Comparison of ENCODE assay signal across 9 cellular contexts in the genomic region with DNA sequence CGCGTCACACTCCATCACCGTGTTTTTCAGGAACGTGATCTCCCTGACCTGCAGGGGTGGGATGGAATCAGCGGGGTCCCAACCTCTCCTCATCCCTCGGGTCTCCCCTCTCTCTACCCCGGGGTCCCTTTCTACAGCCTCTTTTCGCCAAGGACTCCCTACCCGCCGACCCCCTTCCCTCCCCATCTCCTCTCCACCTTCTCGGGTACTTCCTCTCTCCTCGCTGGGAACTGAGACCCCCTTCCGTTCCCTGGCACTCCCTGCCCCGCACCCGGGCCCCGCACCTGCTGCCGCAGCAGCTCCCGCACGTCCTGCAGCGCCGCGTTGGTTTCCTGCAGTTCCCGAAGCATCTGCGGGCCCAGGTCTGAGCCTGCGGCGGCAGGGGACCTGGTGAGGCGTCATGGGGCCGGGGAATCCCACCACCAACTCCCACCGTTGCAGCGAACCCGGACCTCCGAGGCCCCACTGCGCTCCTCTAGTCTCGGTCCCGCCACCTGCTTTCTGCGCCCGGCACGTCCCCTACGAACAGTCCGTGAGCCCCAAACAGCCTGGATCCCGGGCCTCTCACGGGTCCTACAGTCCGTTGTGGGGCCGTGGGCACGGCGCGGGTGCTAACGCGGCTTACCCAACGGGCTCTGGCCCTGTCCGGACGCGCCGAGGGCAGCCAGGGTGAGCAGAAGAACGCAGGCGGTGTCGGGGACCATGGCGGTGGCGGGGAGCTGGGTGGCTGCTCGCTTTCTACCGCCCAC. TPM values are rescaled to one million over a fixed set of nuclear protein-coding genes. Genes with fewer than 3 reads are reported as not detected.
DNase-seq lines count a peak whose midpoint lies in the region; ATAC-seq and TF ChIP-seq lines count a peak whose summit lies in the region.
"Had no signal": no experiment of that assay in that cellular context is flagged by ENCODE, and none has a peak within 500 bp of the region (broad histone marks: within the 10 kb centered on the region; RNA-seq: fewer than 3 reads in every experiment).

Gene COMP (minus strand): TSS at position 740 of the 749 bp plus-strand sequence. CDS start 36 bp downstream, at position 704.

- no peak within 1 kb of the TSS for H4K8ac ChIP-seq in IMR-90 (ENCODE audit: low read depth in 2 of 2, low read length in 2 of 2)

- TF ChIP-seq POLR2A in IMR-90 (IDR thresholded peaks at IDR 0.05; ENCODE audit: low read depth, low read length): no peak
- no peak for TF ChIP-seq POLR2A in esophagus muscularis mucosa (IDR thresholded peaks at IDR 0.05; ENCODE audit: low read depth)

- H3K56ac ChIP-seq in IMR-90 (ENCODE audit: extremely low read depth, insufficient read depth, low read length): no peak within 1 kb of the TSS

- peaks cover 14% of the 10 kb centered on the region for H3K4me1 Mint-ChIP-seq in osteocyte (ENCODE audit: unreplicated experiment)

- H3K79me1 ChIP-seq in IMR-90 (ENCODE audit: low read depth in 1 of 2, low read length in 2 of 2): no peaks in the 10 kb centered on the region

- H3K27me3 ChIP-seq in BJ (ENCODE audit: control insufficient read depth, insufficient read depth, low read length): peaks cover 36% of the 10 kb centered on the region
- H3K27me3 ChIP-seq in IMR-90 (ENCODE audit: control insufficient read depth, insufficient read depth, low read length): peaks cover 74% of the 10 kb centered on the region
- peaks cover 12 to 98% (median 61%) of the 10 kb centered on the region in 4 donors for H3K27me3 ChIP-seq in esophagus muscularis mucosa

- POLR2A ChIA-PET in BJ (lab: Charles Lee) (no interaction called here), IMR-90 (lab: Charles Lee; ENCODE audit: unreplicated experiment) (no interaction called here)

- no peak for TF ChIP-seq RAD21 in IMR-90 (IDR thresholded peaks at IDR 0.05; ENCODE audit: low read length)

- no peak within 1 kb of the TSS for H3K27ac ChIP-seq in IMR-90 (ENCODE audit: insufficient read depth, low read length)
- H3K27ac ChIP-seq in esophagus muscularis mucosa (replicated peaks in 1 of 4): no peak within 1 kb of the TSS

- in situ Hi-C loops in IMR-90 (cut with MboI; ENCODE audit: low sequenced_read_pairs): no loop called here

- H3K23ac ChIP-seq in IMR-90 (ENCODE audit: low read depth, low read length): no peak within 1 kb of the TSS

- H2AK5ac ChIP-seq in IMR-90 (ENCODE audit: low read depth, low read length): no peak within 1 kb of the TSS

- no peak for ATAC-seq in IMR-90 (ENCODE audit: low read depth)
- no peak for ATAC-seq in GM21381 (IDR thresholded peaks at IDR 0.05; ENCODE audit: unreplicated experiment)
- no peak for ATAC-seq in HG02840 (IDR thresholded peaks at IDR 0.05; ENCODE audit: low FRiP score, unreplicated experiment)
- ATAC-seq: mucosa of descending colon had no signal

- no peak within 1 kb of the TSS for H3K4ac ChIP-seq in IMR-90 (ENCODE audit: low read depth, low read length)

- H3K4me3 ChIP-seq in BJ (ENCODE audit: low read depth, low read length): peak within 1 kb of the TSS; percentile 23; the same call in 1 of the 2 replicates
- peak within 1 kb of the TSS; percentile 19; the same call in 1 of the 2 replicates for H3K4me3 ChIP-seq in IMR-90 (ENCODE audit: insufficient read depth, low read depth, low read length)
- H3K4me3 ChIP-seq in esophagus muscularis mucosa: peak within 1 kb of the TSS; percentile 33 to 51 (median 45)
- H3K4me3 ChIP-seq: mucosa of descending colon had no signal

- dilution Hi-C loops in IMR-90 (cut with HindIII; ENCODE audit: low sequenced_read_pairs, unreplicated experiment): no loop called here

- peak within 1 kb of the TSS; percentile 68 for H2AFZ ChIP-seq in IMR-90 (replicated peaks; ENCODE audit: low read length, poor library complexity)

- peak within 1 kb of the TSS; percentile 67 for H3K4me2 ChIP-seq in IMR-90 (ENCODE audit: low read depth, low read length)

- no peak within 1 kb of the TSS for H3K18ac ChIP-seq in IMR-90 (ENCODE audit: low read depth, low read length)

- H3K4me1 ChIP-seq in IMR-90 (ENCODE audit: control insufficient read depth, insufficient read depth, low read length) (peaks cover 2% of the 10 kb centered on the region; the same call in 1 of the 2 replicates), esophagus muscularis mucosa (peaks cover 38 to 54% (median 53%) of the 10 kb centered on the region in 4 donors)

- peak within 1 kb of the TSS; percentile 8 for H2AK9ac ChIP-seq in IMR-90 (replicated peaks; ENCODE audit: low read depth, low read length, poor library complexity)

- H3K36me3 ChIP-seq in BJ (ENCODE audit: control insufficient read depth, insufficient read depth, low read length): no peaks in the 10 kb centered on the region
- no peaks in the 10 kb centered on the region for H3K36me3 ChIP-seq in IMR-90 (ENCODE audit: control insufficient read depth, insufficient read depth, low read length)
- H3K36me3 ChIP-seq in esophagus muscularis mucosa: no peaks in the 10 kb centered on the region

- H3K9me3 ChIP-seq in IMR-90 (ENCODE audit: control insufficient read depth, insufficient read depth, low read length) (peaks cover 4% of the 10 kb centered on the region), esophagus muscularis mucosa (no peaks in the 10 kb centered on the region)
- H3K9me3 ChIP-seq: mucosa of descending colon had no signal

- H3K4me3 Mint-ChIP-seq in osteocyte (ENCODE audit: unreplicated experiment): peak within 1 kb of the TSS; percentile 71

- intact Hi-C loops in IMR-90 (cut with micrococcal nuclease) (no loop called here), esophagus muscularis mucosa (cut with DNase I) (no loop called here)

- peaks cover 11% of the 10 kb centered on the region; the same call in 1 of the 2 replicates for H4K20me1 ChIP-seq in IMR-90 (ENCODE audit: insufficient read depth, low read length)

- no peak within 1 kb of the TSS for H2BK15ac ChIP-seq in IMR-90 (ENCODE audit: low read depth, low read length)

- no peaks in the 10 kb centered on the region for H3K36me3 Mint-ChIP-seq in osteocyte (ENCODE audit: unreplicated experiment)

- H3K27ac Mint-ChIP-seq in osteocyte (ENCODE audit: unreplicated experiment): no peak within 1 kb of the TSS

- no peak within 1 kb of the TSS for H3K14ac ChIP-seq in IMR-90 (replicated peaks; ENCODE audit: low read depth, low read length)

- WGBS in IMR-90 (ENCODE audit: extremely low coverage in 2 of 2, insufficient read length in 1 of 2), 2 experiments: 8% methylated on average over 28 of the region's 61 CpGs; no CpG with 5 or more reads in 1 of the 2 experiments
- WGBS in esophagus muscularis mucosa: 8% methylated on average over 56 of the region's 61 CpGs

- DNase-seq in BJ (ENCODE audit: low read depth) (no peak), IMR-90 (no peak), esophagus muscularis mucosa (ENCODE audit: extremely low spot score) (no peak), osteocyte (ENCODE audit: extremely low spot score, unreplicated experiment) (no peak), NCI-H1694 treated with DMSO at 0.1 percent for 48 hours (lab: John Stamatoyannopoulos, UW) (no peak), NOMO-1 treated with dmso at 0.1 percent for 144 hours (lab: John Stamatoyannopoulos, UW; ENCODE audit: unreplicated experiment) (no peak)
- DNase-seq: mucosa of descending colon had no signal

- H2BK120ac ChIP-seq in IMR-90 (ENCODE audit: low read depth, low read length): no peak within 1 kb of the TSS

- no peak within 1 kb of the TSS for H2BK20ac ChIP-seq in IMR-90 (ENCODE audit: low read depth, low read length)

- CTCF ChIA-PET in BJ (lab: Yijun Ruan, JAX) (no interaction called here), IMR-90 (lab: Yijun Ruan, JAX) (no interaction called here)

- H3K9me3 Mint-ChIP-seq in osteocyte (ENCODE audit: unreplicated experiment): no peaks in the 10 kb centered on the region

- H2BK5ac ChIP-seq in IMR-90 (ENCODE audit: low read depth, low read length, poor library complexity, severe bottlenecking): no peak within 1 kb of the TSS

- peaks cover 64% of the 10 kb centered on the region for H3K27me3 Mint-ChIP-seq in osteocyte (ENCODE audit: unreplicated experiment)

- H3K9me1 ChIP-seq in IMR-90 (ENCODE audit: insufficient read depth, low read length): no peaks in the 10 kb centered on the region

- H3K9ac ChIP-seq in IMR-90 (ENCODE audit: low read depth, low read length): no peak within 1 kb of the TSS

- no peak for TF ChIP-seq EP300 in esophagus muscularis mucosa (IDR thresholded peaks at IDR 0.05)

- H4K5ac ChIP-seq in IMR-90 (ENCODE audit: low read depth, low read length): no peak within 1 kb of the TSS

- TF ChIP-seq CTCF in BJ (IDR thresholded peaks at IDR 0.05; ENCODE audit: insufficient read depth, low read depth, low read length): no peak
- no peak for TF ChIP-seq CTCF in IMR-90 (conservative IDR thresholded peaks at IDR 0.05; ENCODE audit: low read depth, low read length)
- no peak for TF ChIP-seq CTCF in esophagus muscularis mucosa (IDR thresholded peaks at IDR 0.05)
- TF ChIP-seq CTCF in osteocyte (IDR thresholded peaks at IDR 0.05): no peak

- H4K91ac ChIP-seq in IMR-90 (ENCODE audit: insufficient read depth, low read depth, low read length): no peak within 1 kb of the TSS

- no TSS peak for BruUV-seq in IMR-90 (replicated peaks; lab: Mats Ljungman, UMichigan)

TF ChIP-seq in IMR-90, 13 proteins besides CTCF, POLR2A, EP300 and RAD21:
- no peak for TF ChIP-seq MXI1 (IDR thresholded peaks at IDR 0.05; ENCODE audit: borderline replicate concordance, low read depth, low read length)

RNA-seq across cellular contexts. Expression of gene COMP, which starts in this region (rescaled TPM):
- polyA plus RNA-seq in BJ (2011; rRNA removed): 8.6 and 9.2 TPM in 2 replicates
- polyA minus RNA-seq in BJ (2011; rRNA and poly(A)+ RNA removed): 1.4 and 2.8 TPM in 2 replicates
- total RNA-seq in IMR-90 (2012; rRNA removed): under 0.01 TPM in 2 replicates
- polyA plus RNA-seq in IMR-90 (2012; rRNA removed): 0.34 and 0.43 TPM in 2 replicates
- 0.16 and 0.34 TPM in 2 replicates for polyA plus RNA-seq in IMR-90 (2012; cell fraction: cytosol; rRNA removed)
- polyA plus RNA-seq in IMR-90 (2012; cell fraction: nucleus; rRNA removed; ENCODE audit: low replicate concordance): 0.17 and 0.36 TPM in 2 replicates
- total RNA-seq in esophagus muscularis mucosa: under 1 TPM; 0.33 to 0.83 (median 0.62) TPM
- total RNA-seq in osteocyte: 0.13 and 0.57 TPM in 2 replicates
